ENCODE assay signal across 12 cellular contexts in the genomic region with DNA sequence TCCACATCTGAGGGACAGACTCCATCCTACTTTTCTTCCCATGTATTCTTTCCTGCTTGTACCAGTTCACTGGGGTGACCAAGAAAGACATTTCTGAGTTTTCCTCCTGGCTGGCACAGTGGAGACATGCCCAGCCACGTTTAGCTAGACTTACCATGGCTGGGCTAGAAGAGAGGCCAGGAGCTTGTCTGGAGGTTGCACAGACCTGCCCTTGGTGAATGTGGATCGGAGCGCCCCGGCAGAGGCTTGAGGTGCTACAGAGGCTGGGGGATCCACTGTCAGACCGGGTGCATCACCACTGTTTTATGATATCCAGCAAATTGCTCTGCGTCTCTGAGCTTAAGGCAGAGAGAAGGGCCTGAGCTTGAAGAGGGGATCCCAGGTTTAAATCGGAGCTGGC. TPM values are rescaled to one million over a fixed set of nuclear protein-coding genes. Genes with fewer than 3 reads are reported as not detected.
A peak's percentile ranks its signal among the peaks of the same experiment; 100 is the strongest.
DNase-seq lines count a peak whose midpoint lies in the region; ATAC-seq and TF ChIP-seq lines count a peak whose summit lies in the region.
"Had no signal": no experiment of that assay in that cellular context is flagged by ENCODE, and none has a peak within 500 bp of the region (broad histone marks: within the 10 kb centered on the region; RNA-seq: fewer than 3 reads in every experiment).

No MANE protein-coding gene starts in this region.

- H3K4me3 Mint-ChIP-seq in chondrocyte (ENCODE audit: unreplicated experiment) (no peak overlapping the region), Caco-2 (ENCODE audit: unreplicated experiment) (no peak overlapping the region)

- TF ChIP-seq CTCF in chondrocyte (IDR thresholded peaks at IDR 0.05) (no peak), uterus (IDR thresholded peaks at IDR 0.05) (no peak), psoas muscle (IDR thresholded peaks at IDR 0.05) (no peak), Caco-2 (IDR thresholded peaks at IDR 0.05; ENCODE audit: insufficient read depth in 1 of 2, low read depth in 1 of 2, low read length in 1 of 2, severe bottlenecking in 1 of 2, unreplicated experiment in 1 of 2) (no peak)

- H3K36me3 Mint-ChIP-seq in chondrocyte (ENCODE audit: low read depth) (peaks cover 1% of the 10 kb centered on the region), Caco-2 (ENCODE audit: insufficient read depth, unreplicated experiment) (peaks cover 6% of the 10 kb centered on the region)

- no TSS peak for BruUV-seq in Caco-2 (replicated peaks; lab: Mats Ljungman, UMichigan)

- peaks cover 16 to 42% of the 10 kb centered on the region in 2 donors for H3K4me1 ChIP-seq in muscle layer of duodenum (ENCODE audit: control insufficient read depth in 1 of 2, insufficient read depth in 2 of 2, low read length in 2 of 2)
- peaks cover 0 to 18% of the 10 kb centered on the region in 2 donors for H3K4me1 ChIP-seq in uterus
- H3K4me1 ChIP-seq in psoas muscle = no peaks in the 10 kb centered on the region
- H3K4me1 ChIP-seq in Caco-2 = peaks cover 25% of the 10 kb centered on the region

- H3K27me3 ChIP-seq in muscle layer of duodenum (ENCODE audit: low read depth, low read length) = no peaks in the 10 kb centered on the region
- H3K27me3 ChIP-seq in uterus = no peaks in the 10 kb centered on the region
- peaks cover 0 to 36% (median 5%) of the 10 kb centered on the region in 3 donors for H3K27me3 ChIP-seq in psoas muscle (ENCODE audit: insufficient read depth in 3 of 3, low read length in 2 of 3)
- H3K27me3 ChIP-seq in Caco-2 (replicated peaks; ENCODE audit: control insufficient read depth, insufficient read depth, low read length) = no peaks in the 10 kb centered on the region

- no peaks in the 10 kb centered on the region for H3K36me3 ChIP-seq in muscle layer of duodenum (ENCODE audit: control insufficient read depth in 1 of 2, insufficient read depth in 2 of 2, low read length in 2 of 2)
- no peaks in the 10 kb centered on the region for H3K36me3 ChIP-seq in uterus
- no peaks in the 10 kb centered on the region for H3K36me3 ChIP-seq in psoas muscle (ENCODE audit: insufficient read depth in 1 of 2, low read depth in 1 of 2)
- H3K36me3 ChIP-seq in Caco-2 (ENCODE audit: control insufficient read depth, insufficient read depth, low read length) = no peaks in the 10 kb centered on the region

- POLR2A ChIA-PET in Caco-2 (lab: Charles Lee) = no interaction called here

- no peak for TF ChIP-seq POLR2A in uterus (IDR thresholded peaks at IDR 0.05)

- H3K9me3 ChIP-seq in muscle layer of duodenum (ENCODE audit: control insufficient read depth in 1 of 2, low read length in 2 of 2) = no peaks in the 10 kb centered on the region
- H3K9me3 ChIP-seq in uterus = no peaks in the 10 kb centered on the region
- no peaks in the 10 kb centered on the region for H3K9me3 ChIP-seq in psoas muscle
- H3K9me3 ChIP-seq in Caco-2 = no peaks in the 10 kb centered on the region

- H3K27me3 Mint-ChIP-seq in chondrocyte (ENCODE audit: low read depth) (no peaks in the 10 kb centered on the region), Caco-2 (ENCODE audit: insufficient read depth, unreplicated experiment) (no peaks in the 10 kb centered on the region)

- H3K4me1 Mint-ChIP-seq in chondrocyte (ENCODE audit: low read depth) (peaks cover 65% of the 10 kb centered on the region), Caco-2 (ENCODE audit: low read depth, unreplicated experiment) (peaks cover 27% of the 10 kb centered on the region)

- no peaks in the 10 kb centered on the region for H3K9me3 Mint-ChIP-seq in chondrocyte (ENCODE audit: low read depth)
- no peaks in the 10 kb centered on the region for H3K9me3 Mint-ChIP-seq in Caco-2 (ENCODE audit: unreplicated experiment)

- H3K27ac ChIP-seq in muscle layer of duodenum (ENCODE audit: low read length) (peak overlapping the region; percentile 89), uterus (peak overlapping the region; percentile 94 to 96), psoas muscle (no peak overlapping the region)
- H3K27ac ChIP-seq: C4-2B had no signal

- CTCF ChIA-PET in Caco-2 (lab: Charles Lee) = no interaction called here

- peak; percentile 12 for DNase-seq in stimulated activated CD4-positive, alpha-beta T cell treated with anti-CD3 and anti-CD28 coated beads, Interleukin-4, amount 100 ng/mL, for 24 hours
- DNase-seq in stimulated activated CD4-positive, alpha-beta T cell treated with anti-CD3 and anti-CD28 coated beads, Interleukin-12 subunit alpha, Interleukin-12 subunit beta, amount 100 ng/mL, for 4 hours = no peak
- DNase-seq in chondrocyte (ENCODE audit: low spot score) (peak; percentile 19), uterus (peak in 1 of 2 donors; percentile 14), psoas muscle (no peak), Caco-2 (no peak)
- DNase-seq: dermis blood vessel endothelial cell, H7, NCI-H1092 treated with DMSO at 0.1 percent for 48 hours had no signal

- H3K4me3 ChIP-seq in muscle layer of duodenum (ENCODE audit: low read depth in 1 of 2, low read length in 2 of 2) (peak overlapping the region; percentile 19 to 46), uterus (no peak overlapping the region), psoas muscle (no peak overlapping the region), Caco-2 (ENCODE audit: low read depth, low read length) (no peak overlapping the region)

- WGBS in psoas muscle, 3 donors = 60 to 67% (median 64%) methylated on average over 7 of the region's 7 CpGs

- ATAC-seq in GM18519 (IDR thresholded peaks at IDR 0.05; ENCODE audit: low FRiP score, unreplicated experiment) (no peak), psoas muscle (no peak)

- H3K27ac Mint-ChIP-seq in chondrocyte (ENCODE audit: unreplicated experiment) (peak overlapping the region; percentile 34), Caco-2 (ENCODE audit: unreplicated experiment) (no peak overlapping the region)

- intact Hi-C loops in uterus (cut with DNase I; ENCODE audit: low total_unique reads) (no loop called here), psoas muscle (cut with DNase I) (no loop called here), Caco-2 (cut with micrococcal nuclease; ENCODE audit: unreplicated experiment) (loop anchor here (10.0 kb wide), 1 partner anchor 83 kb away; no protein-coding TSS in a partner anchor)

RNA-seq across cellular contexts. Expression of a gene that starts 3.5 kb away (rescaled TPM):
- total RNA-seq in chondrocyte = 30.1 to 47.7 TPM (median 41.0 TPM) in 3 replicates
- total RNA-seq in uterus = 100 to 1,000 TPM in 1 of 4 donors, 10 to 100 TPM in 2, 1 to 10 TPM in 1; 9.4 to 137 (median 45.4) TPM
- 1 to 10 TPM; 5.8 to 9.6 (median 8.1) TPM for total RNA-seq in psoas muscle
- polyA plus RNA-seq in psoas muscle = 1 to 10 TPM; 2.1 to 6.5 (median 4.5) TPM
- 32.6 and 34.4 TPM in 2 replicates for total RNA-seq in Caco-2 (2022)

RNA-seq across cellular contexts. Expression of a gene that starts 48.7 kb away (rescaled TPM):
- 19.6 to 23.2 TPM (median 21.2 TPM) in 3 replicates for total RNA-seq in chondrocyte
- total RNA-seq in uterus = 10 to 100 TPM in 3 of 4 donors, 1 to 10 TPM in 1; 3.2 to 43.6 (median 35.6) TPM
- 10 to 100 TPM; 18.9 to 51.8 (median 28.8) TPM for total RNA-seq in psoas muscle
- 10 to 100 TPM; 26.0 to 31.7 (median 28.4) TPM for polyA plus RNA-seq in psoas muscle
- 33.4 and 37.0 TPM in 2 replicates for total RNA-seq in Caco-2 (2022)

Comparison
In these comparisons a context has a peak if more than half of its experiments do, and no peak if none do; other contexts are left out.
1. DNase-seq: peak in stimulated activated CD4-positive, alpha-beta T cell treated with anti-CD3 and anti-CD28 coated beads, Interleukin-4, amount 100 ng/mL, for 24 hours (single experiment) and chondrocyte (single experiment); none in stimulated activated CD4-positive, alpha-beta T cell treated with anti-CD3 and anti-CD28 coated beads, Interleukin-12 subunit alpha, Interleukin-12 subunit beta, amount 100 ng/mL, for 4 hours (single experiment), psoas muscle (0 of 2) and Caco-2 (0 of 2).
2. H3K4me3 ChIP-seq: peak in muscle layer of duodenum (2 of 2); none in uterus (0 of 2), psoas muscle (single experiment) and Caco-2 (single experiment).